ENCODE assay signal across 17 cellular contexts in the genomic region with DNA sequence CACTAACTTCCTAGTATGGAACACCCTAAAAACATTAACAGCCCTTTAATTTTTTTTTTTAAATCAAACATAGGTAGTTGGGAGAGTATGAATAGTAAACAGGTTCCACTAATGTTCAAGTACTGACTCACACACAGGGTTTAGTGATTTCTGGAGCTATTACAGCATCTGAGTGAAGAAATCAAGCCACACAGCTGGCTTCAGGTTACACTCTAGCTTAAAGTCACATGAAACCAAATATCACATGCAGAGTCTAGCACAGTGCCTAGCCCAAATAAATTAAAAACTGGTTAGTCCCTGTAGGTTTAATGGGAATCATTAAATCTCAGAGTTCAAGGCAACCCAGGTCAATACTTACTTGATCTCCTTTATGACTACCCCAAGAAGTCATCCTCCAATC. TPM values are rescaled to one million over a fixed set of nuclear protein-coding genes. Genes with fewer than 3 reads are reported as not detected.
DNase-seq lines count a peak whose midpoint lies in the region; ATAC-seq and TF ChIP-seq lines count a peak whose summit lies in the region.
"Had no signal": no experiment of that assay in that cellular context is flagged by ENCODE, and none has a peak within 500 bp of the region (broad histone marks: within the 10 kb centered on the region; RNA-seq: fewer than 3 reads in every experiment).

No MANE protein-coding gene starts in this region.

- H3K36me3 Mint-ChIP-seq in Caco-2 (ENCODE audit: insufficient read depth, unreplicated experiment): no peaks in the 10 kb centered on the region
- H3K36me3 Mint-ChIP-seq: naive thymus-derived CD8-positive, alpha-beta T cell had no signal

- H3K27me3 ChIP-seq in left ventricle myocardium inferior (ENCODE audit: low read depth): no peaks in the 10 kb centered on the region
- no peaks in the 10 kb centered on the region for H3K27me3 ChIP-seq in Caco-2 (replicated peaks; ENCODE audit: control insufficient read depth, insufficient read depth, low read length)
- H3K27me3 ChIP-seq: BE2C had no signal

- DNase-seq in Right ventricle myocardium superior (no peak), left ventricle myocardium inferior (no peak), astrocyte of the cerebellum (ENCODE audit: low read depth) (peak; percentile 70), iris pigment epithelial cell (ENCODE audit: low read depth) (peak; percentile 95), Caco-2 (no peak)
- no peak for DNase-seq in activated CD4-positive, CD25-positive, alpha-beta regulatory T cell treated with anti-CD3 and anti-CD28 coated beads, Interleukin-2, amount 50 U/mL, for 72 hours
- no peak for DNase-seq in stimulated activated CD4-positive, alpha-beta T cell treated with anti-CD3 and anti-CD28 coated beads, Interleukin-4, amount 100 ng/mL, for 1 hour
- DNase-seq: activated CD4-positive, alpha-beta T cell treated with anti-CD3 and anti-CD28 coated beads for 1 hour; activated gamma-delta T cell treated with Interleukin-2 at 50 U/mL for 16 hours; BE2C; H9; naive thymus-derived CD8-positive, alpha-beta T cell; NCI-H510A; SIG-M5 had no signal

- no peaks in the 10 kb centered on the region for H3K9me3 Mint-ChIP-seq in Caco-2 (ENCODE audit: unreplicated experiment)
- H3K9me3 Mint-ChIP-seq: H9; naive thymus-derived CD8-positive, alpha-beta T cell; stimulated activated naive CD8-positive, alpha-beta T cell treated with anti-CD3 and anti-CD28 coated beads, Interleukin-15, Interleukin-2, amounts not matched to agents 100 ng/mL and 50 ng/mL, for 24 hours had no signal

- H3K4me3 ChIP-seq in left ventricle myocardium inferior (no peak overlapping the region), astrocyte of the cerebellum (ENCODE audit: low read depth, low read length) (no peak overlapping the region), Caco-2 (ENCODE audit: low read depth, low read length) (no peak overlapping the region)

- POLR2A ChIA-PET in Caco-2 (lab: Charles Lee): no interaction called here

- peaks cover 9% of the 10 kb centered on the region for H3K4me1 Mint-ChIP-seq in Caco-2 (ENCODE audit: low read depth, unreplicated experiment)
- H3K4me1 Mint-ChIP-seq: naive thymus-derived CD8-positive, alpha-beta T cell had no signal

- H3K4me1 ChIP-seq in left ventricle myocardium inferior (peaks cover 38% of the 10 kb centered on the region), Caco-2 (peaks cover 16% of the 10 kb centered on the region; the same call in 1 of the 2 replicates)
- H3K4me1 ChIP-seq: BE2C had no signal

- intact Hi-C loops in Right ventricle myocardium superior (cut with DNase I): no loop called here
- intact Hi-C loops in left ventricle myocardium inferior (cut with micrococcal nuclease): no loop called here
- intact Hi-C loops in Caco-2 (cut with micrococcal nuclease; ENCODE audit: unreplicated experiment): loop anchor here (5.0 kb wide), 1 partner anchor 41 kb away; no protein-coding TSS in a partner anchor

- no peak overlapping the region for H3K4me3 Mint-ChIP-seq in Caco-2 (ENCODE audit: unreplicated experiment)
- H3K4me3 Mint-ChIP-seq: H9; naive thymus-derived CD8-positive, alpha-beta T cell; stimulated activated naive CD8-positive, alpha-beta T cell treated with anti-CD3 and anti-CD28 coated beads, Interleukin-15, Interleukin-2, amounts not matched to agents 100 ng/mL and 50 ng/mL, for 24 hours had no signal

- in situ Hi-C loops in astrocyte of the cerebellum (cut with HindIII; ENCODE audit: low sequenced_read_pairs): no loop called here

- no peaks in the 10 kb centered on the region for H3K9me3 ChIP-seq in left ventricle myocardium inferior (replicated peaks)
- no peaks in the 10 kb centered on the region for H3K9me3 ChIP-seq in Caco-2
- H3K9me3 ChIP-seq: BE2C had no signal

- BruUV-seq in Caco-2 (replicated peaks; lab: Mats Ljungman, UMichigan): no TSS peak

- TF ChIP-seq CTCF in left ventricle myocardium inferior (IDR thresholded peaks at IDR 0.05; ENCODE audit: borderline replicate concordance) (no peak), astrocyte of the cerebellum (IDR thresholded peaks at IDR 0.05; ENCODE audit: low read depth, low read length, missing control alignments) (no peak), Caco-2 (IDR thresholded peaks at IDR 0.05; ENCODE audit: insufficient read depth in 1 of 2, low read depth in 1 of 2, low read length in 1 of 2, severe bottlenecking in 1 of 2, unreplicated experiment in 1 of 2) (no peak)

- H3K36me3 ChIP-seq in left ventricle myocardium inferior: no peaks in the 10 kb centered on the region
- no peaks in the 10 kb centered on the region; the same call in 1 of the 2 replicates for H3K36me3 ChIP-seq in Caco-2 (ENCODE audit: control insufficient read depth, insufficient read depth, low read length)
- H3K36me3 ChIP-seq: BE2C had no signal

- H3K27me3 Mint-ChIP-seq in Caco-2 (ENCODE audit: insufficient read depth, unreplicated experiment): no peaks in the 10 kb centered on the region
- H3K27me3 Mint-ChIP-seq: stimulated activated naive CD8-positive, alpha-beta T cell treated with anti-CD3 and anti-CD28 coated beads, Interleukin-15, Interleukin-2, amounts not matched to agents 100 ng/mL and 50 ng/mL, for 24 hours had no signal

- no peak overlapping the region for H3K27ac Mint-ChIP-seq in Caco-2 (ENCODE audit: unreplicated experiment)
- H3K27ac Mint-ChIP-seq: naive thymus-derived CD8-positive, alpha-beta T cell; stimulated activated naive CD8-positive, alpha-beta T cell treated with anti-CD3 and anti-CD28 coated beads, Interleukin-15, Interleukin-2, amounts not matched to agents 100 ng/mL and 50 ng/mL, for 24 hours had no signal

- ATAC-seq in Right ventricle myocardium superior (ENCODE audit: poor library complexity): peak; percentile 18
- no peak for ATAC-seq in GM19452 (IDR thresholded peaks at IDR 0.05; ENCODE audit: unreplicated experiment)
- ATAC-seq: naive thymus-derived CD8-positive, alpha-beta T cell had no signal

- CTCF ChIA-PET in Caco-2 (lab: Charles Lee): no interaction called here

- no peak overlapping the region for H3K27ac ChIP-seq in left ventricle myocardium inferior (replicated peaks)
- H3K27ac ChIP-seq: KMS-11 had no signal

RNA-seq across cellular contexts. Expression of a gene that starts 11.6 kb away (rescaled TPM):
- total RNA-seq in Right ventricle myocardium superior (16.9 TPM), left ventricle myocardium inferior (21.4 TPM), Caco-2 (2022) (22.7 and 24.0 TPM in 2 replicates)

Comparison
In these comparisons a context has a peak if more than half of its experiments do, and no peak if none do; other contexts are left out.
1. DNase-seq: peak in astrocyte of the cerebellum (single experiment) and iris pigment epithelial cell (single experiment); none in Right ventricle myocardium superior (single experiment), left ventricle myocardium inferior (single experiment), activated CD4-positive, CD25-positive, alpha-beta regulatory T cell treated with anti-CD3 and anti-CD28 coated beads, Interleukin-2, amount 50 U/mL, for 72 hours (single experiment), stimulated activated CD4-positive, alpha-beta T cell treated with anti-CD3 and anti-CD28 coated beads, Interleukin-4, amount 100 ng/mL, for 1 hour (single experiment) and Caco-2 (0 of 2).